Comparison of ENCODE assay signal across 13 cellular contexts in genomic region chr10:117132751-117133231, GRCh38. TPM values are rescaled to one million over a fixed set of nuclear protein-coding genes. Genes with fewer than 3 reads are reported as not detected.
DNase-seq lines count a peak whose midpoint lies in the region; ATAC-seq and TF ChIP-seq lines count a peak whose summit lies in the region.
"Had no signal": no experiment of that assay in that cellular context is flagged by ENCODE, and none has a peak within 500 bp of the region (broad histone marks: within the 10 kb centered on the region; RNA-seq: fewer than 3 reads in every experiment).

No MANE protein-coding gene starts in this region.

- H3K9me3 Mint-ChIP-seq in H9, result peaks cover 0 to 5% of the 10 kb centered on the region in 2 experiments; a peak in 3 of 5 replicates
- no peaks in the 10 kb centered on the region for H3K9me3 Mint-ChIP-seq in endothelial cell (ENCODE audit: unreplicated experiment)

- H3K4me1 Mint-ChIP-seq in H9 (peaks cover 30 to 50% of the 10 kb centered on the region in 2 experiments), endothelial cell (ENCODE audit: unreplicated experiment) (peaks cover 54% of the 10 kb centered on the region)

- WGBS in H9 (ENCODE audit: extremely low coverage, insufficient read length, low lambda C conversion rate), result no CpG with 5 or more reads among the region's 27 CpGs
- WGBS in adrenal gland, 4 donors, result 9 to 11% (median 10%) methylated on average over 14 to 27 of the region's 27 CpGs

- H2BK5ac ChIP-seq in H9 (ENCODE audit: insufficient read length, low read length), result no peak overlapping the region

- TF ChIP-seq RAD21 in neural cell (conservative IDR thresholded peaks at IDR 0.05), result no peak

- H3K27ac Mint-ChIP-seq in H9 (no peak overlapping the region), endothelial cell (ENCODE audit: unreplicated experiment) (peak overlapping the region; percentile 96)

- no peak overlapping the region for H4K5ac ChIP-seq in H9 (ENCODE audit: insufficient read length, low read depth, low read length)

- H3T11ph ChIP-seq in H9 (ENCODE audit: low read length), result no peak overlapping the region

- H3K79me2 ChIP-seq in H9 (ENCODE audit: insufficient read depth, low read length), result no peaks in the 10 kb centered on the region
- peaks cover 60% of the 10 kb centered on the region for H3K79me2 ChIP-seq in neural cell (replicated peaks; ENCODE audit: insufficient read depth, low read length)

- H4K8ac ChIP-seq in H9 (replicated peaks; ENCODE audit: insufficient read length, low read depth, low read length), result no peak overlapping the region

- H3F3A ChIP-seq in neural cell (ENCODE audit: insufficient read depth, low read length, poor library complexity, severe bottlenecking), result no peaks in the 10 kb centered on the region

- H4K20me1 ChIP-seq in H9 (ENCODE audit: control insufficient read depth, insufficient read depth, insufficient read length) (no peaks in the 10 kb centered on the region), neural cell (ENCODE audit: insufficient read depth) (no peaks in the 10 kb centered on the region)

- peaks cover 89% of the 10 kb centered on the region for H3K27me3 ChIP-seq in H9 (ENCODE audit: insufficient read depth, low read length)
- H3K27me3 ChIP-seq in neural cell (ENCODE audit: insufficient read depth, low read depth, low read length), result peaks cover 87% of the 10 kb centered on the region
- H3K27me3 ChIP-seq in adrenal gland, result peaks cover 90% of the 10 kb centered on the region

- no peak overlapping the region for H3K27ac ChIP-seq in H9 (ENCODE audit: insufficient read length, low read depth, low read length)
- no peak overlapping the region for H3K27ac ChIP-seq in neural cell (ENCODE audit: low read length)
- H3K27ac ChIP-seq in adrenal gland, result no peak overlapping the region
- H3K27ac ChIP-seq: 22Rv1, epithelial cell of prostate had no signal

- H3K36me3 ChIP-seq in neural cell (ENCODE audit: insufficient read depth, low read length), result no peaks in the 10 kb centered on the region
- no peaks in the 10 kb centered on the region for H3K36me3 ChIP-seq in adrenal gland (replicated peaks in 1 of 2)

- H3K4me2 ChIP-seq in H9 (ENCODE audit: insufficient read depth, insufficient read length, low read length) (peak overlapping the region; percentile 12), neural cell (ENCODE audit: low read length) (no peak overlapping the region)

- no peak overlapping the region for H2BK15ac ChIP-seq in H9 (ENCODE audit: low read depth, low read length)

- H2BK120ac ChIP-seq in H9 (ENCODE audit: low read depth, low read length, poor library complexity, severe bottlenecking), result no peak overlapping the region

- TF ChIP-seq EP300 in neural cell (conservative IDR thresholded peaks at IDR 0.05; ENCODE audit: poor library complexity, severe bottlenecking), result no peak

- H3K9me3 ChIP-seq in H9 (ENCODE audit: control insufficient read depth, low read depth, low read length) (no peaks in the 10 kb centered on the region), neural cell (ENCODE audit: low read length) (no peaks in the 10 kb centered on the region), adrenal gland (replicated peaks in 1 of 3) (no peaks in the 10 kb centered on the region)

- TF ChIP-seq CTCF in H9 (conservative IDR thresholded peaks at IDR 0.05), result no peak
- TF ChIP-seq CTCF in endothelial cell (IDR thresholded peaks at IDR 0.05; ENCODE audit: unreplicated experiment), result no peak
- no peak for TF ChIP-seq CTCF in neural cell (IDR thresholded peaks at IDR 0.05; ENCODE audit: poor library complexity, severe bottlenecking)
- TF ChIP-seq CTCF in adrenal gland (IDR thresholded peaks at IDR 0.05), result no peak

- no peak overlapping the region for H4K91ac ChIP-seq in H9 (ENCODE audit: insufficient read length, low read depth, low read length)

- H3K27me3 Mint-ChIP-seq in H9 (ENCODE audit: low read depth) (peaks cover 97% of the 10 kb centered on the region), endothelial cell (ENCODE audit: unreplicated experiment) (peaks cover 23% of the 10 kb centered on the region)

- H3K23me2 ChIP-seq in H9 (ENCODE audit: insufficient read length, low read depth, low read length, poor library complexity, severe bottlenecking), result peaks cover 3% of the 10 kb centered on the region

- H2AK5ac ChIP-seq in H9 (ENCODE audit: insufficient read length, low read length), result no peak overlapping the region

- no peak overlapping the region for H3K23ac ChIP-seq in H9 (ENCODE audit: insufficient read length, low read depth, low read length)

- TF ChIP-seq POLR2A in adrenal gland (IDR thresholded peaks at IDR 0.05), result no peak

- H3K79me1 ChIP-seq in H9 (ENCODE audit: insufficient read depth, low read depth, low read length, poor library complexity, severe bottlenecking), result no peaks in the 10 kb centered on the region

- ATAC-seq in HG03442 (IDR thresholded peaks at IDR 0.05; ENCODE audit: unreplicated experiment), result no peak
- ATAC-seq: left lobe of liver had no signal

- peak overlapping the region in 1 of 2 experiments; percentile 69; a peak in 4 of 5 replicates for H3K4me3 Mint-ChIP-seq in H9
- peak overlapping the region; percentile 95 for H3K4me3 Mint-ChIP-seq in endothelial cell (ENCODE audit: unreplicated experiment)

- no peak overlapping the region for H3K4ac ChIP-seq in H9 (ENCODE audit: low read depth, low read length)

- H2BK20ac ChIP-seq in H9 (ENCODE audit: low read depth, low read length, poor library complexity, severe bottlenecking), result no peak overlapping the region

- no peak overlapping the region for H3K18ac ChIP-seq in H9 (ENCODE audit: insufficient read length, low read depth, low read length)

- intact Hi-C loops in adrenal gland (cut with DNase I), result no loop called here

- no peaks in the 10 kb centered on the region for H3K9me2 ChIP-seq in neural cell (ENCODE audit: insufficient read depth, low read length)

- H2BK12ac ChIP-seq in H9 (ENCODE audit: insufficient read length, low read depth, low read length), result no peak overlapping the region

- H3K9ac ChIP-seq in H9 (ENCODE audit: extremely low read depth, insufficient read length, low read length) (no peak overlapping the region), neural cell (ENCODE audit: low read length) (no peak overlapping the region)

- peak overlapping the region; percentile 52 for H3K4me3 ChIP-seq in neural cell (ENCODE audit: low read length)
- H3K4me3 ChIP-seq in adrenal gland, result no peak overlapping the region

- H3K36me3 Mint-ChIP-seq in H9 (ENCODE audit: insufficient read depth in 1 of 3, low read depth in 3 of 3) (peaks cover 0 to 2% (median 0%) of the 10 kb centered on the region in 3 experiments; a peak in 3 of 7 replicates), endothelial cell (ENCODE audit: low read depth, unreplicated experiment) (peaks cover 24% of the 10 kb centered on the region)

- no peak overlapping the region for H3K14ac ChIP-seq in H9 (ENCODE audit: insufficient read depth, low read length)

- peak; percentile 39 for DNase-seq in NCI-H2227 (lab: John Stamatoyannopoulos, UW; ENCODE audit: unreplicated experiment)
- DNase-seq in NCI-H2227 treated with DMSO at 0.1 percent for 48 hours (lab: John Stamatoyannopoulos, UW), result no peak
- peak; percentile 62 for DNase-seq in H9
- peak; percentile 57 for DNase-seq in endothelial cell (ENCODE audit: low spot score)
- DNase-seq in adrenal gland, result no peak
- no peak for DNase-seq in NCI-H146 treated with DMSO at 0.1 percent for 48 hours (lab: John Stamatoyannopoulos, UW; ENCODE audit: unreplicated experiment)
- DNase-seq: cerebellar nuclear complex, NCI-H2029 treated with DMSO at 0.1 percent for 48 hours had no signal

- H2AFZ ChIP-seq in H9 (ENCODE audit: low read length), result no peak overlapping the region
- no peak overlapping the region for H2AFZ ChIP-seq in neural cell (ENCODE audit: low read depth, low read length)

- H3K56ac ChIP-seq in H9 (ENCODE audit: insufficient read length, low read depth, low read length), result no peak overlapping the region

- H3K4me1 ChIP-seq in H9 (ENCODE audit: insufficient read depth, low read length) (no peaks in the 10 kb centered on the region), adrenal gland (replicated peaks in 1 of 2) (peaks cover 10 to 21% of the 10 kb centered on the region in 2 donors)

TF ChIP-seq in neural cell, 6 proteins besides CTCF, POLR2A, EP300 and RAD21:
- TF ChIP-seq POLR2AphosphoS5 (IDR thresholded peaks at IDR 0.05) (no peak), REST (IDR thresholded peaks at IDR 0.05; ENCODE audit: borderline replicate concordance) (no peak), MXI1 (conservative IDR thresholded peaks at IDR 0.05; ENCODE audit: poor library complexity, severe bottlenecking) (no peak), TAF1 (IDR thresholded peaks at IDR 0.05; ENCODE audit: low read depth) (no peak), EZH2 (IDR thresholded peaks at IDR 0.05; ENCODE audit: borderline replicate concordance, insufficient read depth, low read length, poor library complexity, severe bottlenecking) (no peak), SMC3 (conservative IDR thresholded peaks at IDR 0.05; ENCODE audit: poor library complexity) (no peak)

RNA-seq across cellular contexts. Expression of gene VAX1, which starts 5.3 kb away (rescaled TPM):
- total RNA-seq in H9 (2021), result not detected in 2 replicates
- 26.3 TPM for total RNA-seq in endothelial cell (ENCODE audit: unreplicated experiment)
- 0.63 and 0.70 TPM in 2 replicates for polyA plus RNA-seq in neural cell
- polyA minus RNA-seq in neural cell, result 0.49 and 0.58 TPM in 2 replicates
- total RNA-seq in adrenal gland, result not detected
- polyA plus RNA-seq in adrenal gland, result not detected
- total RNA-seq: left lobe of liver had no signal

Comparison
In these comparisons a context has a peak if more than half of its experiments do, and no peak if none do; other contexts are left out.
1. DNase-seq: peak in NCI-H2227 (single experiment), H9 (single experiment) and endothelial cell (single experiment); none in NCI-H2227 treated with DMSO at 0.1 percent for 48 hours (single experiment), adrenal gland (0 of 7) and NCI-H146 treated with DMSO at 0.1 percent for 48 hours (single experiment).
2. RNA of gene VAX1, which starts 5.3 kb away (total RNA-seq): 26.3 TPM in endothelial cell (single experiment); not detected in H9 and not detected in adrenal gland; every median in the first group is over 10 times any median in the second.